ENCODE assay signal across 1 cellular context in genomic region chr12:132687211-132688164, GRCh38.
TF ChIP-seq lines count a peak whose summit lies in the region.

POLE (minus strand) TSS chr12:132687342; CDS start chr12:132687315, 27 bp downstream.
PXMP2 (plus strand) TSS chr12:132687587; CDS start chr12:132687671, 84 bp downstream.

TF ChIP-seq in HepG2, 621 proteins besides CTCF, POLR2A, EP300 and RAD21 (continued from another document):
- TF ChIP-seq, protein P1, sequence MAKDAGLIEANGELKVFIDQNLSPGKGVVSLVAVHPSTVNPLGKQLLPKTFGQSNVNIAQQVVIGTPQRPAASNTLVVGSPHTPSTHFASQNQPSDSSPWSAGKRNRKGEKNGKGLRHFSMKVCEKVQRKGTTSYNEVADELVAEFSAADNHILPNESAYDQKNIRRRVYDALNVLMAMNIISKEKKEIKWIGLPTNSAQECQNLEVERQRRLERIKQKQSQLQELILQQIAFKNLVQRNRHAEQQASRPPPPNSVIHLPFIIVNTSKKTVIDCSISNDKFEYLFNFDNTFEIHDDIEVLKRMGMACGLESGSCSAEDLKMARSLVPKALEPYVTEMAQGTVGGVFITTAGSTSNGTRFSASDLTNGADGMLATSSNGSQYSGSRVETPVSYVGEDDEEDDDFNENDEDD (CRISPR knock-in tag; IDR thresholded peaks at IDR 0.05; ENCODE audit: borderline replicate concordance): peak; percentile 97
- TF ChIP-seq, protein P2, sequence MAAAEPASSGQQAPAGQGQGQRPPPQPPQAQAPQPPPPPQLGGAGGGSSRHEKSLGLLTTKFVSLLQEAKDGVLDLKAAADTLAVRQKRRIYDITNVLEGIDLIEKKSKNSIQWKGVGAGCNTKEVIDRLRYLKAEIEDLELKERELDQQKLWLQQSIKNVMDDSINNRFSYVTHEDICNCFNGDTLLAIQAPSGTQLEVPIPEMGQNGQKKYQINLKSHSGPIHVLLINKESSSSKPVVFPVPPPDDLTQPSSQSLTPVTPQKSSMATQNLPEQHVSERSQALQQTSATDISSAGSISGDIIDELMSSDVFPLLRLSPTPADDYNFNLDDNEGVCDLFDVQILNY (CRISPR knock-in tag; conservative IDR thresholded peaks at IDR 0.05): peak; percentile 98
- TF ChIP-seq, protein P3, sequence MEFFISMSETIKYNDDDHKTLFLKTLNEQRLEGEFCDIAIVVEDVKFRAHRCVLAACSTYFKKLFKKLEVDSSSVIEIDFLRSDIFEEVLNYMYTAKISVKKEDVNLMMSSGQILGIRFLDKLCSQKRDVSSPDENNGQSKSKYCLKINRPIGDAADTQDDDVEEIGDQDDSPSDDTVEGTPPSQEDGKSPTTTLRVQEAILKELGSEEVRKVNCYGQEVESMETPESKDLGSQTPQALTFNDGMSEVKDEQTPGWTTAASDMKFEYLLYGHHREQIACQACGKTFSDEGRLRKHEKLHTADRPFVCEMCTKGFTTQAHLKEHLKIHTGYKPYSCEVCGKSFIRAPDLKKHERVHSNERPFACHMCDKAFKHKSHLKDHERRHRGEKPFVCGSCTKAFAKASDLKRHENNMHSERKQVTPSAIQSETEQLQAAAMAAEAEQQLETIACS (CRISPR knock-in tag; IDR thresholded peaks at IDR 0.05): no peak; the same call in 1 of the 2 replicates
- TF ChIP-seq JUND (CRISPR knock-in tag; IDR thresholded peaks at IDR 0.05) (0 out of 2 replicates have a peak, but pooled peaks have one; percentile 43), ZSCAN31 (CRISPR knock-in tag; IDR thresholded peaks at IDR 0.05; ENCODE audit: low read depth) (0 out of 2 replicates have a peak, but pooled peaks have one; percentile 30), KDM6A (CRISPR knock-in tag; IDR thresholded peaks at IDR 0.05; ENCODE audit: low read depth) (no peak), NKX3-1 (CRISPR knock-in tag; IDR thresholded peaks at IDR 0.05) (peak; percentile 40; the same call in 1 of the 2 replicates), SALL1 (CRISPR knock-in tag; IDR thresholded peaks at IDR 0.05) (peak; percentile 71; the same call in 1 of the 2 replicates), BCL6 (CRISPR knock-in tag; IDR thresholded peaks at IDR 0.05) (0 out of 2 replicates have a peak, but pooled peaks have one; percentile 22), KAT8 (CRISPR knock-in tag; IDR thresholded peaks at IDR 0.05) (peak; percentile 54; the same call in 1 of the 2 replicates), ZNF570 (CRISPR knock-in tag; IDR thresholded peaks at IDR 0.05; ENCODE audit: borderline replicate concordance) (no peak), ZNF780A (CRISPR knock-in tag; IDR thresholded peaks at IDR 0.05) (no peak), SNAPC2 (CRISPR knock-in tag; IDR thresholded peaks at IDR 0.05) (peak; percentile 39; the same call in 1 of the 2 replicates), ZNF749 (CRISPR knock-in tag; IDR thresholded peaks at IDR 0.05; ENCODE audit: borderline replicate concordance) (peak; percentile 64; the same call in 1 of the 2 replicates), ZNF44 (CRISPR knock-in tag; IDR thresholded peaks at IDR 0.05) (no peak), ZSCAN9 (CRISPR knock-in tag; IDR thresholded peaks at IDR 0.05; ENCODE audit: borderline replicate concordance) (peak; percentile 44; the same call in 1 of the 2 replicates), ZNF121 (CRISPR knock-in tag; IDR thresholded peaks at IDR 0.05) (no peak)
- TF ChIP-seq, protein P4, sequence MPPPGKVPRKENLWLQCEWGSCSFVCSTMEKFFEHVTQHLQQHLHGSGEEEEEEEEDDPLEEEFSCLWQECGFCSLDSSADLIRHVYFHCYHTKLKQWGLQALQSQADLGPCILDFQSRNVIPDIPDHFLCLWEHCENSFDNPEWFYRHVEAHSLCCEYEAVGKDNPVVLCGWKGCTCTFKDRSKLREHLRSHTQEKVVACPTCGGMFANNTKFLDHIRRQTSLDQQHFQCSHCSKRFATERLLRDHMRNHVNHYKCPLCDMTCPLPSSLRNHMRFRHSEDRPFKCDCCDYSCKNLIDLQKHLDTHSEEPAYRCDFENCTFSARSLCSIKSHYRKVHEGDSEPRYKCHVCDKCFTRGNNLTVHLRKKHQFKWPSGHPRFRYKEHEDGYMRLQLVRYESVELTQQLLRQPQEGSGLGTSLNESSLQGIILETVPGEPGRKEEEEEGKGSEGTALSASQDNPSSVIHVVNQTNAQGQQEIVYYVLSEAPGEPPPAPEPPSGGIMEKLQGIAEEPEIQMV (CRISPR knock-in tag; IDR thresholded peaks at IDR 0.05; ENCODE audit: low read depth): peak; percentile 48; the same call in 1 of the 2 replicates
- TF ChIP-seq, protein P5, sequence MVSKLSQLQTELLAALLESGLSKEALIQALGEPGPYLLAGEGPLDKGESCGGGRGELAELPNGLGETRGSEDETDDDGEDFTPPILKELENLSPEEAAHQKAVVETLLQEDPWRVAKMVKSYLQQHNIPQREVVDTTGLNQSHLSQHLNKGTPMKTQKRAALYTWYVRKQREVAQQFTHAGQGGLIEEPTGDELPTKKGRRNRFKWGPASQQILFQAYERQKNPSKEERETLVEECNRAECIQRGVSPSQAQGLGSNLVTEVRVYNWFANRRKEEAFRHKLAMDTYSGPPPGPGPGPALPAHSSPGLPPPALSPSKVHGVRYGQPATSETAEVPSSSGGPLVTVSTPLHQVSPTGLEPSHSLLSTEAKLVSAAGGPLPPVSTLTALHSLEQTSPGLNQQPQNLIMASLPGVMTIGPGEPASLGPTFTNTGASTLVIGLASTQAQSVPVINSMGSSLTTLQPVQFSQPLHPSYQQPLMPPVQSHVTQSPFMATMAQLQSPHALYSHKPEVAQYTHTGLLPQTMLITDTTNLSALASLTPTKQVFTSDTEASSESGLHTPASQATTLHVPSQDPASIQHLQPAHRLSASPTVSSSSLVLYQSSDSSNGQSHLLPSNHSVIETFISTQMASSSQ (IDR thresholded peaks at IDR 0.05; ENCODE audit: low read depth): no peak
- TF ChIP-seq, protein P5 (CRISPR knock-in tag; IDR thresholded peaks at IDR 0.05; ENCODE audit: borderline replicate concordance): peak; percentile 36; the same call in 1 of the 2 replicates
- TF ChIP-seq, protein P6, sequence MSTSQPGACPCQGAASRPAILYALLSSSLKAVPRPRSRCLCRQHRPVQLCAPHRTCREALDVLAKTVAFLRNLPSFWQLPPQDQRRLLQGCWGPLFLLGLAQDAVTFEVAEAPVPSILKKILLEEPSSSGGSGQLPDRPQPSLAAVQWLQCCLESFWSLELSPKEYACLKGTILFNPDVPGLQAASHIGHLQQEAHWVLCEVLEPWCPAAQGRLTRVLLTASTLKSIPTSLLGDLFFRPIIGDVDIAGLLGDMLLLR (CRISPR knock-in tag; IDR thresholded peaks at IDR 0.05): 0 out of 2 replicates have a peak, but pooled peaks have one; percentile 12
- TF ChIP-seq, protein P7, sequence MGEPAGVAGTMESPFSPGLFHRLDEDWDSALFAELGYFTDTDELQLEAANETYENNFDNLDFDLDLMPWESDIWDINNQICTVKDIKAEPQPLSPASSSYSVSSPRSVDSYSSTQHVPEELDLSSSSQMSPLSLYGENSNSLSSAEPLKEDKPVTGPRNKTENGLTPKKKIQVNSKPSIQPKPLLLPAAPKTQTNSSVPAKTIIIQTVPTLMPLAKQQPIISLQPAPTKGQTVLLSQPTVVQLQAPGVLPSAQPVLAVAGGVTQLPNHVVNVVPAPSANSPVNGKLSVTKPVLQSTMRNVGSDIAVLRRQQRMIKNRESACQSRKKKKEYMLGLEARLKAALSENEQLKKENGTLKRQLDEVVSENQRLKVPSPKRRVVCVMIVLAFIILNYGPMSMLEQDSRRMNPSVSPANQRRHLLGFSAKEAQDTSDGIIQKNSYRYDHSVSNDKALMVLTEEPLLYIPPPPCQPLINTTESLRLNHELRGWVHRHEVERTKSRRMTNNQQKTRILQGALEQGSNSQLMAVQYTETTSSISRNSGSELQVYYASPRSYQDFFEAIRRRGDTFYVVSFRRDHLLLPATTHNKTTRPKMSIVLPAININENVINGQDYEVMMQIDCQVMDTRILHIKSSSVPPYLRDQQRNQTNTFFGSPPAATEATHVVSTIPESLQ (CRISPR knock-in tag; conservative IDR thresholded peaks at IDR 0.05): no peak
- TF ChIP-seq, protein P8, sequence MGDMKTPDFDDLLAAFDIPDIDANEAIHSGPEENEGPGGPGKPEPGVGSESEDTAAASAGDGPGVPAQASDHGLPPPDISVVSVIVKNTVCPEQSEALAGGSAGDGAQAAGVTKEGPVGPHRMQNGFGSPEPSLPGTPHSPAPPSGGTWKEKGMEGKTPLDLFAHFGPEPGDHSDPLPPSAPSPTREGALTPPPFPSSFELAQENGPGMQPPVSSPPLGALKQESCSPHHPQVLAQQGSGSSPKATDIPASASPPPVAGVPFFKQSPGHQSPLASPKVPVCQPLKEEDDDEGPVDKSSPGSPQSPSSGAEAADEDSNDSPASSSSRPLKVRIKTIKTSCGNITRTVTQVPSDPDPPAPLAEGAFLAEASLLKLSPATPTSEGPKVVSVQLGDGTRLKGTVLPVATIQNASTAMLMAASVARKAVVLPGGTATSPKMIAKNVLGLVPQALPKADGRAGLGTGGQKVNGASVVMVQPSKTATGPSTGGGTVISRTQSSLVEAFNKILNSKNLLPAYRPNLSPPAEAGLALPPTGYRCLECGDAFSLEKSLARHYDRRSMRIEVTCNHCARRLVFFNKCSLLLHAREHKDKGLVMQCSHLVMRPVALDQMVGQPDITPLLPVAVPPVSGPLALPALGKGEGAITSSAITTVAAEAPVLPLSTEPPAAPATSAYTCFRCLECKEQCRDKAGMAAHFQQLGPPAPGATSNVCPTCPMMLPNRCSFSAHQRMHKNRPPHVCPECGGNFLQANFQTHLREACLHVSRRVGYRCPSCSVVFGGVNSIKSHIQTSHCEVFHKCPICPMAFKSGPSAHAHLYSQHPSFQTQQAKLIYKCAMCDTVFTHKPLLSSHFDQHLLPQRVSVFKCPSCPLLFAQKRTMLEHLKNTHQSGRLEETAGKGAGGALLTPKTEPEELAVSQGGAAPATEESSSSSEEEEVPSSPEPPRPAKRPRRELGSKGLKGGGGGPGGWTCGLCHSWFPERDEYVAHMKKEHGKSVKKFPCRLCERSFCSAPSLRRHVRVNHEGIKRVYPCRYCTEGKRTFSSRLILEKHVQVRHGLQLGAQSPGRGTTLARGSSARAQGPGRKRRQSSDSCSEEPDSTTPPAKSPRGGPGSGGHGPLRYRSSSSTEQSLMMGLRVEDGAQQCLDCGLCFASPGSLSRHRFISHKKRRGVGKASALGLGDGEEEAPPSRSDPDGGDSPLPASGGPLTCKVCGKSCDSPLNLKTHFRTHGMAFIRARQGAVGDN (CRISPR knock-in tag; IDR thresholded peaks at IDR 0.05): peak; percentile 72
- TF ChIP-seq, protein P9, sequence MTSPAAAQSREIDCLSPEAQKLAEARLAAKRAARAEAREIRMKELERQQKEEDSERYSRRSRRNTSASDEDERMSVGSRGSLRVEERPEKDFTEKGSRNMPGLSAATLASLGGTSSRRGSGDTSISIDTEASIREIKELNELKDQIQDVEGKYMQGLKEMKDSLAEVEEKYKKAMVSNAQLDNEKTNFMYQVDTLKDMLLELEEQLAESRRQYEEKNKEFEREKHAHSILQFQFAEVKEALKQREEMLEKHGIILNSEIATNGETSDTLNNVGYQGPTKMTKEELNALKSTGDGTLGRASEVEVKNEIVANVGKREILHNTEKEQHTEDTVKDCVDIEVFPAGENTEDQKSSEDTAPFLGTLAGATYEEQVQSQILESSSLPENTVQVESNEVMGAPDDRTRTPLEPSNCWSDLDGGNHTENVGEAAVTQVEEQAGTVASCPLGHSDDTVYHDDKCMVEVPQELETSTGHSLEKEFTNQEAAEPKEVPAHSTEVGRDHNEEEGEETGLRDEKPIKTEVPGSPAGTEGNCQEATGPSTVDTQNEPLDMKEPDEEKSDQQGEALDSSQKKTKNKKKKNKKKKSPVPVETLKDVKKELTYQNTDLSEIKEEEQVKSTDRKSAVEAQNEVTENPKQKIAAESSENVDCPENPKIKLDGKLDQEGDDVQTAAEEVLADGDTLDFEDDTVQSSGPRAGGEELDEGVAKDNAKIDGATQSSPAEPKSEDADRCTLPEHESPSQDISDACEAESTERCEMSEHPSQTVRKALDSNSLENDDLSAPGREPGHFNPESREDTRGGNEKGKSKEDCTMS (CRISPR knock-in tag; conservative IDR thresholded peaks at IDR 0.05): no peak
